16 cellular contexts compared by ENCODE assay signal in the genomic region with DNA sequence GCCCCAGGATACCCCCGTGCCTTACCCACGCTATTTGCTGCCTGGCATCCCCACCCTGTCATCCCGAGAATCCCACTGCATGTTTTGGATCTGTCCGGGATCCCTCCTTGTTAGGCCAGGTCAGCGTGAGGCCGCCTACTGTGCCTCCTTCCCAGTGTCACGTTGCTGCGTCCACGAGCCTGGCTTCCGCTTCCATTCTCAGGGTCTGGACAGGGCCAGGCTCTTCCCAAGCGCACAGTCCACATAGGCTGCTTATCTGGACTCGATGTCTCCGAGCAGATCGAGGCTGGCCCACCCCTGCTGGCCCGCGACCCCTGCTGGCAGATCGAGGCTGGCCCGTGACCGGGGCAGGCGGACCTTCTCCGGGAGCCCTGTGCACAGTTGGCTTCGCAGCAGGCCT.
"Had no signal": no experiment of that assay in that cellular context is flagged by ENCODE, and none has a peak within 500 bp of the region (broad histone marks: within the 10 kb centered on the region; RNA-seq: fewer than 3 reads in every experiment).

No MANE protein-coding gene starts in this region.

- H3K27me3 Mint-ChIP-seq: activated CD4-positive, alpha-beta memory T cell treated with anti-CD3 and anti-CD28 coated beads for 36 hours; activated naive CD8-positive, alpha-beta T cell treated with anti-CD3 and anti-CD28 coated beads for 36 hours; natural killer cell treated with Interleukin-12 subunit alpha and Interleukin-12 subunit beta and Interleukin-15 and Interleukin-18, amount 100 ng/mL, for 72 hours had no signal

- H3K9me3 Mint-ChIP-seq: activated CD4-positive, alpha-beta memory T cell treated with anti-CD3 and anti-CD28 coated beads for 36 hours; activated naive CD8-positive, alpha-beta T cell treated with anti-CD3 and anti-CD28 coated beads for 36 hours; activated T-cell treated with anti-CD3 and anti-CD28 coated beads, Interleukin-2, amount 50 U/mL, for 72 hours; immature natural killer cell; natural killer cell treated with Interleukin-12 subunit alpha and Interleukin-12 subunit beta and Interleukin-15 and Interleukin-18, amount 100 ng/mL, for 72 hours had no signal

- ATAC-seq: activated T-cell treated with anti-CD3 and anti-CD28 coated beads, Interleukin-2, amount 50 U/mL, for 72 hours; left colon; natural killer cell treated with Interleukin-12 subunit alpha and Interleukin-12 subunit beta and Interleukin-15 and Interleukin-18, amount 100 ng/mL, for 72 hours had no signal

- DNase-seq: activated CD4-positive, alpha-beta memory T cell treated with anti-CD3 and anti-CD28 coated beads for 36 hours; activated gamma-delta T cell treated with Interleukin-2 at 50 U/mL for 16 hours; activated naive CD8-positive, alpha-beta T cell treated with anti-CD3 and anti-CD28 coated beads for 36 hours; activated T-cell treated with anti-CD3 and anti-CD28 coated beads, Interleukin-2, amount 50 U/mL, for 72 hours; cortex of kidney; effector CD8-positive, alpha-beta T cell; hippocampal formation; immature natural killer cell; left colon; sigmoid colon; SJCRH30; stimulated activated CD4-positive, alpha-beta T cell treated with anti-CD3 and anti-CD28 coated beads, Interleukin-12 subunit alpha, Interleukin-12 subunit beta, amount 100 ng/mL, for 4 hours; stimulated activated naive CD4-positive, alpha-beta T cell treated with Interleukin-2 at 50 U/mL for 16 hours had no signal

- H3K4me3 Mint-ChIP-seq: activated CD4-positive, alpha-beta memory T cell treated with anti-CD3 and anti-CD28 coated beads for 36 hours; activated naive CD8-positive, alpha-beta T cell treated with anti-CD3 and anti-CD28 coated beads for 36 hours; activated T-cell treated with anti-CD3 and anti-CD28 coated beads, Interleukin-2, amount 50 U/mL, for 72 hours; immature natural killer cell; natural killer cell treated with Interleukin-12 subunit alpha and Interleukin-12 subunit beta and Interleukin-15 and Interleukin-18, amount 100 ng/mL, for 72 hours had no signal

- H3K4me1 ChIP-seq: parathyroid adenoma, SJCRH30 had no signal

- H3K4me3 ChIP-seq: sigmoid colon, SJCRH30, upper lobe of left lung had no signal

- H3K36me3 Mint-ChIP-seq: immature natural killer cell; natural killer cell treated with Interleukin-12 subunit alpha and Interleukin-12 subunit beta and Interleukin-15 and Interleukin-18, amount 100 ng/mL, for 72 hours had no signal

- H3K36me3 ChIP-seq: sigmoid colon, SJCRH30, upper lobe of left lung had no signal

- H3K9me3 ChIP-seq: sigmoid colon, upper lobe of left lung had no signal

- H3K27me3 ChIP-seq: sigmoid colon, SJCRH30, upper lobe of left lung had no signal

- H3K27ac Mint-ChIP-seq: activated CD4-positive, alpha-beta memory T cell treated with anti-CD3 and anti-CD28 coated beads for 36 hours; activated naive CD8-positive, alpha-beta T cell treated with anti-CD3 and anti-CD28 coated beads for 36 hours; activated T-cell treated with anti-CD3 and anti-CD28 coated beads, Interleukin-2, amount 50 U/mL, for 72 hours; immature natural killer cell; natural killer cell treated with Interleukin-12 subunit alpha and Interleukin-12 subunit beta and Interleukin-15 and Interleukin-18, amount 100 ng/mL, for 72 hours had no signal
